9 cellular contexts compared by ENCODE assay signal in the genomic region with DNA sequence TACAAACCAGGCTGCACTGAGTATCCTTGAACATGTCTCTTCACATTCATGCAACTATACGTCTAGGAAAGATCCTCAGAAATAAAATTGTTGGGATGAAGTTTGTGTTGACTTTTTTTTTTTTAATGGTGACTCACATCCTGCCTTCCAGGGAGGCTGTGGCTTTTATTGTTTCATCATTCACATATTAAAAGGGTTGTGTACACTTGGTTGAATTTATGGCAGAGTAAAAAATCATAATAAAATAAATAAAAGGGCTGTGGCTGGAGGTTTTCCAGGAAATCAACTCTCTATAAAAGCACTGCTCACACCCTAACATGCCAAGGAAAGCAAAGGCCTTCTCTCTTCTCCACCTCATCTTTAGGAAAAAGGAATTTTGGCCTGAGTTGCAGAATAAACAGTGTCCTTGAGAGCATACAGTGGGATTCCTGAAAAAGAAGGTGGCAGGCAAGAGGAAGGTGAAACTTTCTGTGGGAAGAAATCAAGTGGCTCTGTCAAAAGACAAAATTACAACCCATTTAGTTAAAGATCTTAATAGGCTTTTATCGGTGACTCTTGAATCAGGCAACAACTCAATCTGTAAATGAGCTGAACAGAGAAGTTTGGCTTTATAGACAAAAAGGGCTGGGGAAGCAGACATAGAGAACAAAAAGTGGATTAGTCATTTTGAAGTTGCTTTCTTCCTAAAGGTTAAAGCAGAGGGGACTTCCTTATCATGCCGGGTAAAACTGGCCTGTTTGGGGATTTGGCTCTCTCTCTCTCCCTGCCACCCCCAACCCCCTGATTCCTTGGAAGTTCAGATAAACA. TPM values are rescaled to one million over a fixed set of nuclear protein-coding genes. Genes with fewer than 3 reads are reported as not detected.
A peak's percentile ranks its signal among the peaks of the same experiment; 100 is the strongest.
DNase-seq lines count a peak whose midpoint lies in the region; ATAC-seq and TF ChIP-seq lines count a peak whose summit lies in the region.
"Had no signal": no experiment of that assay in that cellular context is flagged by ENCODE, and none has a peak within 500 bp of the region (broad histone marks: within the 10 kb centered on the region; RNA-seq: fewer than 3 reads in every experiment).

No MANE protein-coding gene starts in this region.

- TF ChIP-seq CTCF in choroid plexus epithelial cell (conservative IDR thresholded peaks at IDR 0.05; ENCODE audit: low read depth, low read length), result no peak
- TF ChIP-seq CTCF in CD14-positive monocyte (IDR thresholded peaks at IDR 0.05), result no peak

- intact Hi-C loops in CD14-positive monocyte (cut with micrococcal nuclease), result loop anchor here in 1 of 2 donors (10.0 kb wide), 2 partner anchors 225 to 305 kb away; no protein-coding TSS in a partner anchor

- no peak overlapping the region for H3K4me3 ChIP-seq in choroid plexus epithelial cell (ENCODE audit: low read depth, low read length)
- H3K4me3 ChIP-seq: spleen had no signal

- H3K4me1 Mint-ChIP-seq in CD14-positive monocyte, result peaks cover 4% of the 10 kb centered on the region

- DNase-seq in AG20443 (ENCODE audit: low spot score) (peak; percentile 67), LoVo (ENCODE audit: low spot score) (peak; percentile 89), choroid plexus epithelial cell (ENCODE audit: low read depth) (peak; percentile 78), mucosa of gallbladder (ENCODE audit: low spot score) (peak; percentile 17), globus pallidus (ENCODE audit: low spot score) (no peak), CD14-positive monocyte (ENCODE audit: low spot score) (no peak)
- DNase-seq in activated CD8-positive, alpha-beta memory T cell treated with anti-CD3 and anti-CD28 coated beads, Interleukin-2, amount 50 U/mL, for 4 hours, result no peak
- DNase-seq: spleen had no signal

- no peak overlapping the region for H3K4me3 Mint-ChIP-seq in CD14-positive monocyte

- no peaks in the 10 kb centered on the region for H3K36me3 Mint-ChIP-seq in CD14-positive monocyte

- H3K27me3 Mint-ChIP-seq in CD14-positive monocyte (ENCODE audit: low read depth in 3 of 3), result peaks cover 0 to 4% (median 0%) of the 10 kb centered on the region in 3 donors

- ATAC-seq in GM18498 (IDR thresholded peaks at IDR 0.05; ENCODE audit: unreplicated experiment), result no peak

- H3K9me3 Mint-ChIP-seq in CD14-positive monocyte, result peaks cover 0 to 2% (median 0%) of the 10 kb centered on the region in 7 donors

- H3K27ac Mint-ChIP-seq in CD14-positive monocyte, result no peak overlapping the region

RNA-seq across cellular contexts. Expression of a gene that starts 41.6 kb away (rescaled TPM):
- total RNA-seq in mucosa of gallbladder, result 27.6 TPM
- polyA plus RNA-seq in CD14-positive monocyte, result 1 to 10 TPM; 4.4 to 9.2 TPM

Comparison
In these comparisons a context has a peak if more than half of its experiments do, and no peak if none do; other contexts are left out.
1. DNase-seq: peak in AG20443 (single experiment), LoVo (single experiment), choroid plexus epithelial cell (single experiment) and mucosa of gallbladder (single experiment); none in activated CD8-positive, alpha-beta memory T cell treated with anti-CD3 and anti-CD28 coated beads, Interleukin-2, amount 50 U/mL, for 4 hours (single experiment), globus pallidus (single experiment) and CD14-positive monocyte (single experiment).